In genomic region chr20:39822667-39823066, GRCh38 we compare ENCODE assay signal across 24 cellular contexts.
DNase-seq lines count a peak whose midpoint lies in the region; ATAC-seq, FAIRE-seq and TF ChIP-seq lines count a peak whose summit lies in the region.
"Had no signal": no experiment of that assay in that cellular context is flagged by ENCODE, and none has a peak within 500 bp of the region (broad histone marks: within the 10 kb centered on the region; RNA-seq: fewer than 3 reads in every experiment).

No MANE protein-coding gene starts in this region.

- H3K9me3 Mint-ChIP-seq in CD4-positive, alpha-beta memory T cell = peaks cover 0 to 3% (median 0%) of the 10 kb centered on the region in 8 donors

- TF ChIP-seq RAD21 in SK-N-SH (IDR thresholded peaks at IDR 0.05; ENCODE audit: low read length) = no peak

- no peak for TF ChIP-seq CTCF in SK-N-SH (IDR thresholded peaks at IDR 0.05)
- TF ChIP-seq CTCF in bronchial epithelial cell (IDR thresholded peaks at IDR 0.05; ENCODE audit: insufficient read depth, low read length, severe bottlenecking) = no peak
- TF ChIP-seq CTCF in left lung (IDR thresholded peaks at IDR 0.05) = no peak

- POLR2A ChIA-PET in SK-N-SH (lab: Yijun Ruan, JAX) = no interaction called here
- POLR2A ChIA-PET in CD4-positive, alpha-beta memory T cell (lab: Charles Lee; ENCODE audit: partially characterized antibody) = no interaction called here

- no peaks in the 10 kb centered on the region for H3K36me3 ChIP-seq in SK-N-SH (replicated peaks in 1 of 2; ENCODE audit: control insufficient read depth in 1 of 2, insufficient read depth in 2 of 2, low read length in 1 of 2)
- H3K36me3 ChIP-seq in bronchial epithelial cell (ENCODE audit: control insufficient read depth, insufficient read depth, low read length) = no peaks in the 10 kb centered on the region
- no peaks in the 10 kb centered on the region for H3K36me3 ChIP-seq in left lung
- H3K36me3 ChIP-seq in CD4-positive, alpha-beta memory T cell (ENCODE audit: insufficient read depth, low read length) = no peaks in the 10 kb centered on the region
- H3K36me3 ChIP-seq: esophagus squamous epithelium, MG63, thyroid gland had no signal

- H3K27me3 ChIP-seq in SK-N-SH (ENCODE audit: insufficient read depth) (no peaks in the 10 kb centered on the region), bronchial epithelial cell (ENCODE audit: control insufficient read depth, insufficient read depth, low read length) (no peaks in the 10 kb centered on the region), left lung (no peaks in the 10 kb centered on the region)
- no peaks in the 10 kb centered on the region for H3K27me3 ChIP-seq in CD4-positive, alpha-beta memory T cell (ENCODE audit: insufficient read depth, low read length)
- H3K27me3 ChIP-seq: body of pancreas, esophagus squamous epithelium, MG63, thyroid gland had no signal

- H2AFZ ChIP-seq in SK-N-SH (ENCODE audit: low read depth) = no peak overlapping the region
- H2AFZ ChIP-seq: parathyroid adenoma had no signal

- H3K27ac ChIP-seq in SK-N-SH (ENCODE audit: low read depth in 2 of 2, low read length in 1 of 2) (peak overlapping the region in 1 of 2 experiments; percentile 90; a peak in 2 of 4 replicates), left lung (no peak overlapping the region)
- H3K27ac ChIP-seq in CD4-positive, alpha-beta memory T cell (ENCODE audit: low read depth, low read length) = no peak overlapping the region
- H3K27ac ChIP-seq: 22Rv1, body of pancreas, parathyroid adenoma, thyroid gland had no signal

- WGBS in SK-N-SH (ENCODE audit: low lambda C conversion rate) = 29% methylated on average over 3 of the region's 3 CpGs

- H3K4me3 ChIP-seq in SK-N-SH (ENCODE audit: low read depth in 2 of 2, low read length in 1 of 2) (peak overlapping the region in 1 of 2 experiments; percentile 3; a peak in 1 of 4 replicates), bronchial epithelial cell (ENCODE audit: low read depth, low read length) (no peak overlapping the region), left lung (no peak overlapping the region)
- no peak overlapping the region for H3K4me3 ChIP-seq in CD4-positive, alpha-beta memory T cell (ENCODE audit: low read length in 2 of 2)
- H3K4me3 ChIP-seq: body of pancreas, esophagus squamous epithelium, MG63, skin epidermis, thyroid gland had no signal

- peak overlapping the region; percentile 67 for H3K4me2 ChIP-seq in SK-N-SH

- intact Hi-C loops in left lung (cut with DNase I) = no loop called here
- intact Hi-C loops in CD4-positive, alpha-beta memory T cell (cut with micrococcal nuclease) = no loop called here

- H3K9me3 ChIP-seq in SK-N-SH = no peaks in the 10 kb centered on the region
- no peaks in the 10 kb centered on the region for H3K9me3 ChIP-seq in left lung
- H3K9me3 ChIP-seq in CD4-positive, alpha-beta memory T cell (ENCODE audit: control insufficient read depth in 1 of 2, low read length in 2 of 2) = no peaks in the 10 kb centered on the region
- H3K9me3 ChIP-seq: body of pancreas, esophagus squamous epithelium, MG63, thyroid gland had no signal

- no peak for FAIRE-seq in bronchial epithelial cell (lab: Jason Lieb, UNC)
- FAIRE-seq: H1 had no signal

- H3K79me2 ChIP-seq in SK-N-SH (ENCODE audit: insufficient read depth) = no peaks in the 10 kb centered on the region
- H3K79me2 ChIP-seq: parathyroid adenoma had no signal

- peaks cover 0 to under 1% of the 10 kb centered on the region in 2 donors for H3K27me3 Mint-ChIP-seq in CD4-positive, alpha-beta memory T cell
- H3K27me3 Mint-ChIP-seq: CD4-positive, CD25-positive, alpha-beta regulatory T cell had no signal

- H4K20me1 ChIP-seq in SK-N-SH (ENCODE audit: insufficient read depth) = no peaks in the 10 kb centered on the region

- no peak overlapping the region for H3K4me3 Mint-ChIP-seq in CD4-positive, alpha-beta memory T cell
- H3K4me3 Mint-ChIP-seq: CD4-positive, CD25-positive, alpha-beta regulatory T cell had no signal

- no peak for ATAC-seq in SK-N-SH treated with all-trans-retinoic acid at 6 μM for 48 hours
- peak; percentile 25 for ATAC-seq in left lung
- ATAC-seq: activated CD4-positive, CD25-positive, alpha-beta regulatory T cell treated with anti-CD3 and anti-CD28 coated beads, Interleukin-2, amount 50 U/mL, for 24 hours; body of pancreas had no signal

- no peak overlapping the region for H3K27ac Mint-ChIP-seq in CD4-positive, alpha-beta memory T cell
- H3K27ac Mint-ChIP-seq: CD4-positive, CD25-positive, alpha-beta regulatory T cell had no signal

- CTCF ChIA-PET in SK-N-SH (lab: Yijun Ruan, JAX) = no interaction called here
- CTCF ChIA-PET in CD4-positive, alpha-beta memory T cell (lab: Charles Lee; ENCODE audit: partially characterized antibody) = no interaction called here

- no peaks in the 10 kb centered on the region for H3K9me2 ChIP-seq in SK-N-SH

- no peak for TF ChIP-seq EP300 in SK-N-SH (IDR thresholded peaks at IDR 0.05; ENCODE audit: borderline replicate concordance in 1 of 2, low read depth in 1 of 2, low read length in 1 of 2)

- peaks cover 0 to 13% of the 10 kb centered on the region in 2 experiments; a peak in 1 of 4 replicates for H3K4me1 ChIP-seq in SK-N-SH (ENCODE audit: control insufficient read depth in 1 of 2, insufficient read depth in 2 of 2, low read depth in 1 of 2, low read length in 1 of 2)
- H3K4me1 ChIP-seq in left lung = no peaks in the 10 kb centered on the region
- no peaks in the 10 kb centered on the region for H3K4me1 ChIP-seq in CD4-positive, alpha-beta memory T cell (ENCODE audit: insufficient read depth, low read length)
- H3K4me1 ChIP-seq: body of pancreas, thyroid gland had no signal

- H3F3A ChIP-seq in SK-N-SH (replicated peaks; ENCODE audit: insufficient read depth) = peaks cover 15% of the 10 kb centered on the region

- DNase-seq in SK-N-SH (no peak), bronchial epithelial cell (ENCODE audit: low read depth) (peak; percentile 50), left lung (no peak), HuH-7.5 (ENCODE audit: low spot score) (no peak), medulla oblongata (ENCODE audit: extremely low spot score) (no peak), DMS53 treated with DMSO at 0.1 percent for 48 hours (lab: John Stamatoyannopoulos, UW; ENCODE audit: unreplicated experiment) (no peak)
- DNase-seq in CD4-positive, alpha-beta memory T cell = no peak
- DNase-seq: activated naive CD4-positive, alpha-beta T cell; CD4-positive, CD25-positive, alpha-beta regulatory T cell; DMS79; esophagus squamous epithelium; hypothalamus; NCI-H1694 treated with DMSO at 0.1 percent for 48 hours; NCI-H446; SHP77; thyroid gland had no signal

- H3K9ac ChIP-seq in SK-N-SH = peak overlapping the region; percentile 51; the same call in 1 of the 2 replicates
- H3K9ac ChIP-seq: parathyroid adenoma had no signal

- no peaks in the 10 kb centered on the region for H3K4me1 Mint-ChIP-seq in CD4-positive, alpha-beta memory T cell
- H3K4me1 Mint-ChIP-seq: CD4-positive, CD25-positive, alpha-beta regulatory T cell had no signal

- no peaks in the 10 kb centered on the region for H3K36me3 Mint-ChIP-seq in CD4-positive, alpha-beta memory T cell
- H3K36me3 Mint-ChIP-seq: CD4-positive, CD25-positive, alpha-beta regulatory T cell had no signal

TF ChIP-seq in SK-N-SH, 30 proteins besides CTCF, POLR2A, EP300 and RAD21:
- no peak for TF ChIP-seq NRF1 (IDR thresholded peaks at IDR 0.05; ENCODE audit: low read depth, low read length)
- TF ChIP-seq CHD2 (IDR thresholded peaks at IDR 0.05; ENCODE audit: low read length, partially characterized antibody) = no peak

TF ChIP-seq in SK-N-SH treated with all-trans-retinoic acid at 6 μM for 48 hours, 23 proteins besides CTCF, POLR2A, EP300 and RAD21:
- no peak for TF ChIP-seq ZFP3 (CRISPR knock-in tag; IDR thresholded peaks at IDR 0.05)
- no peak for TF ChIP-seq ESRRG (CRISPR knock-in tag; IDR thresholded peaks at IDR 0.05)
- no peak for TF ChIP-seq ZNF565 (CRISPR knock-in tag; conservative IDR thresholded peaks at IDR 0.05; ENCODE audit: low read depth)
- TF ChIP-seq CSRNP3 (CRISPR knock-in tag; IDR thresholded peaks at IDR 0.05) = no peak
- no peak for TF ChIP-seq ZNF70 (CRISPR knock-in tag; IDR thresholded peaks at IDR 0.05)
- no peak for TF ChIP-seq CSDC2 (CRISPR knock-in tag; IDR thresholded peaks at IDR 0.05)
- TF ChIP-seq TSHZ2 (CRISPR knock-in tag; IDR thresholded peaks at IDR 0.05) = no peak
